ENCODE assay signal across 16 cellular contexts in the genomic region with DNA sequence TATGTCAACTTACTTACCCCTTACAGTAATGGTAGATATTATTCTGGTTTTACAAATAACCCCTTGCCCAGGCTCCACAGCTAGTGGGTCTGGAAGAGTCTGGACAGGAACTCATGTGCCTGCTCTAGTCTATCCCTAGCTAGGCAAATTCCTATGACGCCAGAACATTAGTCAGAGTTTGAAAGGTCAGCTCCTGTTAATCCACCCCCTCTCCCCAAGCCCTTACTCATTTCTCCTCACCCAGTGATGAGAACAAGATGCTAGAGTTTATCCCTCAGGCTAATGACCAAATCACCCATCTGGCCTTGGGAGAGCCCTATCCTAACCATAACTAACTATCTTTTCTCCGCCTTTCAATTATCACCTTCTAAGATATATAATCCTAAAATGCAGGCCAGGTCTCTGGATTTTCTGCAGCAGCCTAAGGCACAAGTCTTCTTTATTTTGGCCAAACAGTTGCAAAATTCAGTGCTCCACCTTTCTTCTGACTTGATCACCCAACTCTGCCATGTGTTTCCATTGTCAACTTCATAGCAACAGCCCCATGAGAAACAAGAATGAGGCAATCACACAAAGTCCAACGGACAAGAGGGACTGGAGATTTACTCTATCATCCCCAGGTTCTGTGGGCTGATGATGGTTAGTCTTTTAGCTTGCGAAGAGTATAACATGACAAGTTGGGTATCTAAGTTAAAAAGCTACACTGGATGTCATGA.
DNase-seq lines count a peak whose midpoint lies in the region; FAIRE-seq and TF ChIP-seq lines count a peak whose summit lies in the region.
"Had no signal": no experiment of that assay in that cellular context is flagged by ENCODE, and none has a peak within 500 bp of the region (broad histone marks: within the 10 kb centered on the region; RNA-seq: fewer than 3 reads in every experiment).

No MANE protein-coding gene starts in this region.

- peaks cover 6% of the 10 kb centered on the region for H3K9me3 Mint-ChIP-seq in activated T-cell treated with anti-CD3 and anti-CD28 coated beads, Interleukin-2, amount 50 U/mL, for 24 hours
- peaks cover 3% of the 10 kb centered on the region for H3K9me3 Mint-ChIP-seq in progenitor cell of endocrine pancreas (ENCODE audit: low read depth)
- H3K9me3 Mint-ChIP-seq: natural killer cell treated with Interleukin-12 subunit alpha and Interleukin-12 subunit beta and Interleukin-15 and Interleukin-18, amount 100 ng/mL, for 72 hours had no signal

- TF ChIP-seq CTCF in bronchial epithelial cell (IDR thresholded peaks at IDR 0.05; ENCODE audit: insufficient read depth, low read length, severe bottlenecking) = no peak
- no peak for TF ChIP-seq CTCF in progenitor cell of endocrine pancreas (IDR thresholded peaks at IDR 0.05; ENCODE audit: unreplicated experiment)

- H3K27me3 ChIP-seq in bronchial epithelial cell (ENCODE audit: control insufficient read depth, insufficient read depth, low read length) = no peaks in the 10 kb centered on the region
- H3K27me3 ChIP-seq: BLaER1 had no signal

- DNase-seq in AG08395 (ENCODE audit: low spot score) = peak; percentile 95
- peak; percentile 72 for DNase-seq in HTR-8/SVneo (ENCODE audit: insufficient read length, low spot score)
- peak; percentile 97 for DNase-seq in bronchial epithelial cell (ENCODE audit: low read depth)
- peak; percentile 70 for DNase-seq in kidney glomerular epithelial cell (lab: John Stamatoyannopoulos, UW)
- DNase-seq in activated T-cell treated with anti-CD3 and anti-CD28 coated beads, Interleukin-2, amount 50 U/mL, for 24 hours = no peak
- no peak for DNase-seq in progenitor cell of endocrine pancreas (ENCODE audit: low spot score, unreplicated experiment)
- no peak for DNase-seq in NCI-H187 (lab: John Stamatoyannopoulos, UW)
- no peak for DNase-seq in NCI-H2227 (lab: John Stamatoyannopoulos, UW; ENCODE audit: unreplicated experiment)
- DNase-seq: activated CD4-positive, alpha-beta T cell treated with anti-CD3 and anti-CD28 coated beads for 4 hours; NCI-H345; SHP77; stimulated activated naive CD8-positive, alpha-beta T cell treated with anti-CD3 and anti-CD28 coated beads, Interleukin-15, Interleukin-2, amounts not matched to agents 100 U/mL and 50 U/mL, for 24 hours had no signal

- H3K36me3 ChIP-seq in bronchial epithelial cell (ENCODE audit: control insufficient read depth, insufficient read depth, low read length) = no peaks in the 10 kb centered on the region

- no peaks in the 10 kb centered on the region for H3K4me1 Mint-ChIP-seq in activated T-cell treated with anti-CD3 and anti-CD28 coated beads, Interleukin-2, amount 50 U/mL, for 24 hours (ENCODE audit: low read depth)
- H3K4me1 Mint-ChIP-seq in progenitor cell of endocrine pancreas (ENCODE audit: low read depth) = no peaks in the 10 kb centered on the region
- H3K4me1 Mint-ChIP-seq: activated T-helper 17 cell treated with anti-CD3 and anti-CD28 coated beads, Interleukin-2, amount 50 U/mL, for 72 hours had no signal

- no peak overlapping the region for H3K4me3 Mint-ChIP-seq in activated T-cell treated with anti-CD3 and anti-CD28 coated beads, Interleukin-2, amount 50 U/mL, for 24 hours
- no peak overlapping the region for H3K4me3 Mint-ChIP-seq in progenitor cell of endocrine pancreas (ENCODE audit: low read depth)
- H3K4me3 Mint-ChIP-seq: activated T-helper 17 cell treated with anti-CD3 and anti-CD28 coated beads, Interleukin-2, amount 50 U/mL, for 72 hours; natural killer cell treated with Interleukin-12 subunit alpha and Interleukin-12 subunit beta and Interleukin-15 and Interleukin-18, amount 100 ng/mL, for 72 hours had no signal

- peaks cover 76% of the 10 kb centered on the region for H3K36me3 Mint-ChIP-seq in activated T-cell treated with anti-CD3 and anti-CD28 coated beads, Interleukin-2, amount 50 U/mL, for 24 hours (ENCODE audit: low read depth)
- peaks cover 30% of the 10 kb centered on the region for H3K36me3 Mint-ChIP-seq in progenitor cell of endocrine pancreas (ENCODE audit: insufficient read depth)

- FAIRE-seq in HTR-8/SVneo (lab: Jason Lieb, UNC) (no peak), bronchial epithelial cell (lab: Jason Lieb, UNC) (no peak)
- FAIRE-seq: colon had no signal

- H3K4me3 ChIP-seq in bronchial epithelial cell (ENCODE audit: low read depth, low read length) = no peak overlapping the region
- H3K4me3 ChIP-seq: BLaER1 had no signal

- no peaks in the 10 kb centered on the region for H3K27me3 Mint-ChIP-seq in activated T-cell treated with anti-CD3 and anti-CD28 coated beads, Interleukin-2, amount 50 U/mL, for 24 hours
- no peaks in the 10 kb centered on the region for H3K27me3 Mint-ChIP-seq in progenitor cell of endocrine pancreas
- H3K27me3 Mint-ChIP-seq: activated T-helper 17 cell treated with anti-CD3 and anti-CD28 coated beads, Interleukin-2, amount 50 U/mL, for 72 hours; natural killer cell treated with Interleukin-12 subunit alpha and Interleukin-12 subunit beta and Interleukin-15 and Interleukin-18, amount 100 ng/mL, for 72 hours had no signal

- no peak overlapping the region for H3K27ac Mint-ChIP-seq in activated T-cell treated with anti-CD3 and anti-CD28 coated beads, Interleukin-2, amount 50 U/mL, for 24 hours
- H3K27ac Mint-ChIP-seq in progenitor cell of endocrine pancreas = no peak overlapping the region
- H3K27ac Mint-ChIP-seq: activated T-helper 17 cell treated with anti-CD3 and anti-CD28 coated beads, Interleukin-2, amount 50 U/mL, for 72 hours; natural killer cell treated with Interleukin-12 subunit alpha and Interleukin-12 subunit beta and Interleukin-15 and Interleukin-18, amount 100 ng/mL, for 72 hours had no signal

Comparison
In these comparisons a context has a peak if more than half of its experiments do, and no peak if none do; other contexts are left out.
1. DNase-seq: peak in AG08395 (single experiment), HTR-8/SVneo (single experiment), bronchial epithelial cell (single experiment) and kidney glomerular epithelial cell (single experiment); none in activated T-cell treated with anti-CD3 and anti-CD28 coated beads, Interleukin-2, amount 50 U/mL, for 24 hours (single experiment), progenitor cell of endocrine pancreas (single experiment), NCI-H187 (0 of 2) and NCI-H2227 (single experiment).